Comparison of ENCODE assay signal across 1 cellular context in genomic region chr5:177097016-177097985, GRCh38.
TF ChIP-seq lines count a peak whose summit lies in the region.

No MANE protein-coding gene starts in this region.

TF ChIP-seq in HepG2, 621 proteins besides CTCF, POLR2A, EP300 and RAD21 (continued from another document and continues in another):
- peak; percentile 95; the same call in 1 of the 2 replicates for TF ChIP-seq ZBED4 (CRISPR knock-in tag; IDR thresholded peaks at IDR 0.05; ENCODE audit: borderline replicate concordance)
- no peak for TF ChIP-seq TFDP1 (CRISPR knock-in tag; IDR thresholded peaks at IDR 0.05; ENCODE audit: borderline replicate concordance)
- TF ChIP-seq ZNF225 (CRISPR knock-in tag; IDR thresholded peaks at IDR 0.05), result no peak
- TF ChIP-seq, protein P1, sequence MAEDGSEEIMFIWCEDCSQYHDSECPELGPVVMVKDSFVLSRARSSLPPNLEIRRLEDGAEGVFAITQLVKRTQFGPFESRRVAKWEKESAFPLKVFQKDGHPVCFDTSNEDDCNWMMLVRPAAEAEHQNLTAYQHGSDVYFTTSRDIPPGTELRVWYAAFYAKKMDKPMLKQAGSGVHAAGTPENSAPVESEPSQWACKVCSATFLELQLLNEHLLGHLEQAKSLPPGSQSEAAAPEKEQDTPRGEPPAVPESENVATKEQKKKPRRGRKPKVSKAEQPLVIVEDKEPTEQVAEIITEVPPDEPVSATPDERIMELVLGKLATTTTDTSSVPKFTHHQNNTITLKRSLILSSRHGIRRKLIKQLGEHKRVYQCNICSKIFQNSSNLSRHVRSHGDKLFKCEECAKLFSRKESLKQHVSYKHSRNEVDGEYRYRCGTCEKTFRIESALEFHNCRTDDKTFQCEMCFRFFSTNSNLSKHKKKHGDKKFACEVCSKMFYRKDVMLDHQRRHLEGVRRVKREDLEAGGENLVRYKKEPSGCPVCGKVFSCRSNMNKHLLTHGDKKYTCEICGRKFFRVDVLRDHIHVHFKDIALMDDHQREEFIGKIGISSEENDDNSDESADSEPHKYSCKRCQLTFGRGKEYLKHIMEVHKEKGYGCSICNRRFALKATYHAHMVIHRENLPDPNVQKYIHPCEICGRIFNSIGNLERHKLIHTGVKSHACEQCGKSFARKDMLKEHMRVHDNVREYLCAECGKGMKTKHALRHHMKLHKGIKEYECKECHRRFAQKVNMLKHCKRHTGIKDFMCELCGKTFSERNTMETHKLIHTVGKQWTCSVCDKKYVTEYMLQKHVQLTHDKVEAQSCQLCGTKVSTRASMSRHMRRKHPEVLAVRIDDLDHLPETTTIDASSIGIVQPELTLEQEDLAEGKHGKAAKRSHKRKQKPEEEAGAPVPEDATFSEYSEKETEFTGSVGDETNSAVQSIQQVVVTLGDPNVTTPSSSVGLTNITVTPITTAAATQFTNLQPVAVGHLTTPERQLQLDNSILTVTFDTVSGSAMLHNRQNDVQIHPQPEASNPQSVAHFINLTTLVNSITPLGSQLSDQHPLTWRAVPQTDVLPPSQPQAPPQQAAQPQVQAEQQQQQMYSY (CRISPR knock-in tag; IDR thresholded peaks at IDR 0.05), result no peak
- no peak for TF ChIP-seq THAP7 (CRISPR knock-in tag; IDR thresholded peaks at IDR 0.05)
- no peak for TF ChIP-seq PBX3 (CRISPR knock-in tag; IDR thresholded peaks at IDR 0.05; ENCODE audit: borderline replicate concordance)
- no peak for TF ChIP-seq ZMAT3 (CRISPR knock-in tag; conservative IDR thresholded peaks at IDR 0.05)
- no peak for TF ChIP-seq MXD3 (CRISPR knock-in tag; IDR thresholded peaks at IDR 0.05)
- TF ChIP-seq, protein P2, sequence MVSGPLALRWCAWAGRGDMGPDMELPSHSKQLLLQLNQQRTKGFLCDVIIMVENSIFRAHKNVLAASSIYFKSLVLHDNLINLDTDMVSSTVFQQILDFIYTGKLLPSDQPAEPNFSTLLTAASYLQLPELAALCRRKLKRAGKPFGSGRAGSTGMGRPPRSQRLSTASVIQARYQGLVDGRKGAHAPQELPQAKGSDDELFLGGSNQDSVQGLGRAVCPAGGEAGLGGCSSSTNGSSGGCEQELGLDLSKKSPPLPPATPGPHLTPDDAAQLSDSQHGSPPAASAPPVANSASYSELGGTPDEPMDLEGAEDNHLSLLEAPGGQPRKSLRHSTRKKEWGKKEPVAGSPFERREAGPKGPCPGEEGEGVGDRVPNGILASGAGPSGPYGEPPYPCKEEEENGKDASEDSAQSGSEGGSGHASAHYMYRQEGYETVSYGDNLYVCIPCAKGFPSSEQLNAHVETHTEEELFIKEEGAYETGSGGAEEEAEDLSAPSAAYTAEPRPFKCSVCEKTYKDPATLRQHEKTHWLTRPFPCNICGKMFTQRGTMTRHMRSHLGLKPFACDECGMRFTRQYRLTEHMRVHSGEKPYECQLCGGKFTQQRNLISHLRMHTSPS (CRISPR knock-in tag; IDR thresholded peaks at IDR 0.05; ENCODE audit: low read depth), result peak; percentile 74
- TF ChIP-seq, protein P3, sequence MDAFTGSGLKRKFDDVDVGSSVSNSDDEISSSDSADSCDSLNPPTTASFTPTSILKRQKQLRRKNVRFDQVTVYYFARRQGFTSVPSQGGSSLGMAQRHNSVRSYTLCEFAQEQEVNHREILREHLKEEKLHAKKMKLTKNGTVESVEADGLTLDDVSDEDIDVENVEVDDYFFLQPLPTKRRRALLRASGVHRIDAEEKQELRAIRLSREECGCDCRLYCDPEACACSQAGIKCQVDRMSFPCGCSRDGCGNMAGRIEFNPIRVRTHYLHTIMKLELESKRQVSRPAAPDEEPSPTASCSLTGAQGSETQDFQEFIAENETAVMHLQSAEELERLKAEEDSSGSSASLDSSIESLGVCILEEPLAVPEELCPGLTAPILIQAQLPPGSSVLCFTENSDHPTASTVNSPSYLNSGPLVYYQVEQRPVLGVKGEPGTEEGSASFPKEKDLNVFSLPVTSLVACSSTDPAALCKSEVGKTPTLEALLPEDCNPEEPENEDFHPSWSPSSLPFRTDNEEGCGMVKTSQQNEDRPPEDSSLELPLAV (CRISPR knock-in tag; conservative IDR thresholded peaks at IDR 0.05; ENCODE audit: low read depth), result no peak
- TF ChIP-seq SP4 (CRISPR knock-in tag; IDR thresholded peaks at IDR 0.05), result no peak
- peak; percentile 59; the same call in 1 of the 2 replicates for TF ChIP-seq ARID5B (CRISPR knock-in tag; IDR thresholded peaks at IDR 0.05)
- TF ChIP-seq SPEN (CRISPR knock-in tag; IDR thresholded peaks at IDR 0.05; ENCODE audit: low read depth), result no peak
- TF ChIP-seq, protein P4, sequence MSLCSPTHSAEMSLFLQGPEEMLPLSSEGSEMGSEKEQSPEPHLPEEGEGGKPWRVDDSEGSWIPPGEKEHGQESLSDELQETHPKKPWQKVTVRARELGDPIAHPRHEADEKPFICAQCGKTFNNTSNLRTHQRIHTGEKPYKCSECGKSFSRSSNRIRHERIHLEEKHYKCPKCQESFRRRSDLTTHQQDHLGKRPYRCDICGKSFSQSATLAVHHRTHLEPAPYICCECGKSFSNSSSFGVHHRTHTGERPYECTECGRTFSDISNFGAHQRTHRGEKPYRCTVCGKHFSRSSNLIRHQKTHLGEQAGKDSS (CRISPR knock-in tag; IDR thresholded peaks at IDR 0.05; ENCODE audit: borderline replicate concordance, low read depth), result peak; percentile 82; the same call in 1 of the 2 replicates
- no peak for TF ChIP-seq ZSCAN9 (CRISPR knock-in tag; IDR thresholded peaks at IDR 0.05; ENCODE audit: borderline replicate concordance)
- no peak for TF ChIP-seq ZSCAN20 (CRISPR knock-in tag; IDR thresholded peaks at IDR 0.05; ENCODE audit: borderline replicate concordance)
- TF ChIP-seq ZNF749 (CRISPR knock-in tag; IDR thresholded peaks at IDR 0.05; ENCODE audit: borderline replicate concordance), result no peak
- no peak for TF ChIP-seq SMAD9 (CRISPR knock-in tag; IDR thresholded peaks at IDR 0.05)
- no peak for TF ChIP-seq ZEB1 (IDR thresholded peaks at IDR 0.05; ENCODE audit: insufficient replicate concordance, low read depth)
- no peak for TF ChIP-seq SOX5 (CRISPR knock-in tag; IDR thresholded peaks at IDR 0.05; ENCODE audit: borderline replicate concordance)
- no peak for TF ChIP-seq ZNF879 (CRISPR knock-in tag; IDR thresholded peaks at IDR 0.05)
- TF ChIP-seq, protein P5, sequence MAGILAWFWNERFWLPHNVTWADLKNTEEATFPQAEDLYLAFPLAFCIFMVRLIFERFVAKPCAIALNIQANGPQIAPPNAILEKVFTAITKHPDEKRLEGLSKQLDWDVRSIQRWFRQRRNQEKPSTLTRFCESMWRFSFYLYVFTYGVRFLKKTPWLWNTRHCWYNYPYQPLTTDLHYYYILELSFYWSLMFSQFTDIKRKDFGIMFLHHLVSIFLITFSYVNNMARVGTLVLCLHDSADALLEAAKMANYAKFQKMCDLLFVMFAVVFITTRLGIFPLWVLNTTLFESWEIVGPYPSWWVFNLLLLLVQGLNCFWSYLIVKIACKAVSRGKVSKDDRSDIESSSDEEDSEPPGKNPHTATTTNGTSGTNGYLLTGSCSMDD (CRISPR knock-in tag; IDR thresholded peaks at IDR 0.05), result no peak
- no peak for TF ChIP-seq AHR (CRISPR knock-in tag; IDR thresholded peaks at IDR 0.05)
- TF ChIP-seq ZBTB2 (CRISPR knock-in tag; IDR thresholded peaks at IDR 0.05; ENCODE audit: low read depth), result no peak
- no peak for TF ChIP-seq KMT2A (CRISPR knock-in tag; IDR thresholded peaks at IDR 0.05)
- peak; percentile 50; the same call in 1 of the 2 replicates for TF ChIP-seq ZNF451 (CRISPR knock-in tag; IDR thresholded peaks at IDR 0.05)
- TF ChIP-seq KLF13 (CRISPR knock-in tag; IDR thresholded peaks at IDR 0.05), result no peak
- TF ChIP-seq KLF6 (CRISPR knock-in tag; IDR thresholded peaks at IDR 0.05), result no peak
- no peak for TF ChIP-seq ZNF496 (CRISPR knock-in tag; IDR thresholded peaks at IDR 0.05; ENCODE audit: insufficient replicate concordance)
- no peak for TF ChIP-seq FOXJ3 (CRISPR knock-in tag; IDR thresholded peaks at IDR 0.05; ENCODE audit: borderline replicate concordance)
